ENCODE assay signal across 22 cellular contexts in the genomic region with DNA sequence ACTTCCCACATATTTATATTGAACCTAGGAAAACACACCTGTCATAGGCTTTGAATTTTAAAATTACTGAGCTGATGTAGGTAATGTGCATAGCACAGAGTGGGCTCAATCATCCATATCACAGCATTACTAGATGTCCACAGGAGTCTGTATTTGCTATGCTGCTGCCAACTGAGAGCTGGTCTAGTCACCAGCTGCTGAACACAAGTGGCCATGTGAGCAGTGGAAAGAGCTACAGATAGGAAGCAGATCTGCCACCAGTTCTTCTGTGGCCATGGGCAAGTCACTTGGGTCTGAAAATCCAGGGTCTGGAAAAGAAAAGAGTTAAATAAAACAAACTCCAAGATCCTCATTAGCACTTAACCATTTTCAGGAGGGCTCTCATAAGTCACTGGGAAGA.
DNase-seq lines count a peak whose midpoint lies in the region; ATAC-seq, FAIRE-seq and TF ChIP-seq lines count a peak whose summit lies in the region.
"Had no signal": no experiment of that assay in that cellular context is flagged by ENCODE, and none has a peak within 500 bp of the region (broad histone marks: within the 10 kb centered on the region; RNA-seq: fewer than 3 reads in every experiment).

No MANE protein-coding gene starts in this region.

- DNase-seq in Calu3, result no peak
- peak; percentile 74 for DNase-seq in NCI-H2029 (lab: John Stamatoyannopoulos, UW)
- no peak for DNase-seq in K562 (ENCODE audit: extremely low read depth in 1 of 4, low spot score in 3 of 4)
- DNase-seq in pancreas, result no peak
- no peak for DNase-seq in WTC11 (ENCODE audit: low spot score)
- DNase-seq in stimulated activated CD4-positive, alpha-beta T cell treated with anti-CD3 and anti-CD28 coated beads, Interleukin-1b, Interleukin-23, amount 100 ng/mL, for 48 hours, result no peak
- DNase-seq in H54 (ENCODE audit: insufficient read length, low spot score), result no peak
- DNase-seq: activated CD4-positive, alpha-beta T cell treated with anti-CD3 and anti-CD28 coated beads for 4 hours; activated naive CD4-positive, alpha-beta T cell treated with Interleukin-2 at 50 U/mL for 16 hours; activated T-cell treated with anti-CD3 and anti-CD28 coated beads, Interleukin-2, amount 50 U/mL, for 48 hours; Caco-2; H9; Kasumi-1; psoas muscle; RPMI8226; stimulated activated CD8-positive, alpha-beta memory T cell treated with anti-CD3 and anti-CD28 coated beads, Interleukin-4, amount 100 ng/mL, for 48 hours; upper lobe of right lung had no signal

- H3K36me3 ChIP-seq in K562 (ENCODE audit: control insufficient read depth, insufficient read depth, low read length) (no peaks in the 10 kb centered on the region), pancreas (no peaks in the 10 kb centered on the region)
- H3K36me3 ChIP-seq: BLaER1 treated with 17β-estradiol and CSF1 and Interleukin-3, amounts not matched to agents 10 nM and 100 nM; upper lobe of right lung had no signal

- H3K4me1 Mint-ChIP-seq in Calu3 (ENCODE audit: low read depth, unreplicated experiment) (peaks cover 56% of the 10 kb centered on the region), WTC11 (peaks cover 18% of the 10 kb centered on the region)

- H3K4me1 ChIP-seq in K562 (replicated peaks in 1 of 2; ENCODE audit: control insufficient read depth in 2 of 2, insufficient read depth in 2 of 2, low read length in 2 of 2), result peaks cover 0 to 14% of the 10 kb centered on the region in 2 experiments; a peak in 4 of 5 replicates
- no peaks in the 10 kb centered on the region for H3K4me1 ChIP-seq in pancreas
- H3K4me1 ChIP-seq: BLaER1 treated with 17β-estradiol and CSF1 and Interleukin-3, amounts not matched to agents 10 nM and 100 nM; psoas muscle had no signal

- no peaks in the 10 kb centered on the region for H3K9me3 Mint-ChIP-seq in Calu3 (ENCODE audit: low read depth, unreplicated experiment)
- peaks cover 10% of the 10 kb centered on the region for H3K9me3 Mint-ChIP-seq in WTC11

- TF ChIP-seq RAD21 in K562 (CRISPR knock-in tag; conservative IDR thresholded peaks at IDR 0.05 in 1 of 2, IDR thresholded peaks at IDR 0.05 in 1 of 2), result no peak

- 0 out of 2 replicates have a peak overlapping the region, but pooled peaks have one; percentile 62 for H2AFZ ChIP-seq in K562 (ENCODE audit: low read depth, low read length)

- no peak overlapping the region for H3K4me3 ChIP-seq in K562
- H3K4me3 ChIP-seq in pancreas, result no peak overlapping the region
- H3K4me3 ChIP-seq: BLaER1 treated with 17β-estradiol and CSF1 and Interleukin-3, amounts not matched to agents 10 nM and 100 nM; psoas muscle; upper lobe of right lung had no signal

- intact Hi-C loops in Calu3 (cut with micrococcal nuclease; ENCODE audit: unreplicated experiment), result no loop called here
- intact Hi-C loops in K562 (cut with micrococcal nuclease), result no loop called here
- intact Hi-C loops in pancreas (cut with DNase I), result no loop called here

- BruUV-seq in Calu3 (replicated peaks; lab: Mats Ljungman, UMichigan) (no TSS peak), K562 (replicated peaks; lab: Mats Ljungman, UMichigan) (no TSS peak)

- peaks cover 8% of the 10 kb centered on the region for H3K9me3 ChIP-seq in K562 (replicated peaks; ENCODE audit: control insufficient read depth, insufficient read depth, low read depth, low read length)
- H3K9me3 ChIP-seq in pancreas, result no peaks in the 10 kb centered on the region
- H3K9me3 ChIP-seq: psoas muscle, upper lobe of right lung had no signal

- in situ Hi-C loops in K562 (cut with MboI), result no loop called here

- POLR2A ChIA-PET in K562 (lab: Yijun Ruan, JAX) (no interaction called here), WTC11 (lab: Charles Lee) (interaction anchor here (0.7 kb wide), 1 partner anchor 211 kb away, joined by 3 read pairs; no protein-coding TSS in a partner anchor)

- H3K9ac ChIP-seq in K562 (ENCODE audit: insufficient read depth in 1 of 2, low read depth in 2 of 2, low read length in 2 of 2), result peak overlapping the region in 1 of 2 experiments; percentile 8; a peak in 1 of 4 replicates
- H3K9ac ChIP-seq: BLaER1 treated with 17β-estradiol and CSF1 and Interleukin-3, amounts not matched to agents 10 nM and 100 nM had no signal

- no peaks in the 10 kb centered on the region for H4K20me1 ChIP-seq in K562 (replicated peaks; ENCODE audit: control insufficient read depth, insufficient read depth, low read length)
- H4K20me1 ChIP-seq: BLaER1 treated with 17β-estradiol and CSF1 and Interleukin-3, amounts not matched to agents 10 nM and 100 nM had no signal

- FAIRE-seq in K562 (lab: Jason Lieb, UNC) (no peak), pancreas (lab: Jason Lieb, UNC) (no peak), H54 (lab: Jason Lieb, UNC) (no peak)
- FAIRE-seq: colon, GM12891, islet of Langerhans had no signal

- H3K36me3 Mint-ChIP-seq in Calu3 (ENCODE audit: insufficient read depth, unreplicated experiment) (peaks cover 9% of the 10 kb centered on the region), WTC11 (peaks cover 5% of the 10 kb centered on the region)

- H3K4me3 Mint-ChIP-seq in Calu3 (ENCODE audit: low read depth, unreplicated experiment) (no peak overlapping the region), WTC11 (no peak overlapping the region)
- H3K4me3 Mint-ChIP-seq: H9 had no signal

- TF ChIP-seq POLR2A in K562 (conservative IDR thresholded peaks at IDR 0.05), result no peak
- no peak for TF ChIP-seq POLR2A in H54 (IDR thresholded peaks at IDR 0.05; ENCODE audit: low read depth, low read length)

- H3K27ac Mint-ChIP-seq in Calu3 (ENCODE audit: unreplicated experiment) (peak overlapping the region; percentile 96), WTC11 (no peak overlapping the region)

- TF ChIP-seq CTCF in Calu3 (IDR thresholded peaks at IDR 0.05; ENCODE audit: unreplicated experiment) (no peak), K562 (IDR thresholded peaks at IDR 0.05 in 2 of 3, conservative IDR thresholded peaks at IDR 0.05 in 1 of 3; ENCODE audit: insufficient read depth in 2 of 3, low read depth in 1 of 3, low read length in 3 of 3) (no peak), pancreas (IDR thresholded peaks at IDR 0.05) (no peak), WTC11 (IDR thresholded peaks at IDR 0.05) (no peak)

- H3K4me2 ChIP-seq in K562 (ENCODE audit: insufficient read depth, low read length), result no peak overlapping the region
- H3K4me2 ChIP-seq: BLaER1 treated with 17β-estradiol and CSF1 and Interleukin-3, amounts not matched to agents 10 nM and 100 nM had no signal

- ATAC-seq in K562, result no peak
- ATAC-seq in pancreas, result no peak
- ATAC-seq in WTC11, result no peak
- ATAC-seq in HG03135 (IDR thresholded peaks at IDR 0.05; ENCODE audit: unreplicated experiment), result no peak
- ATAC-seq: psoas muscle, upper lobe of right lung had no signal

- TF ChIP-seq EP300 in K562 (IDR thresholded peaks at IDR 0.05; ENCODE audit: low read length), result no peak

- CTCF ChIA-PET in Calu3 (lab: Charles Lee) (interaction anchor here (1.2 to 3.4 kb wide), 2 partner anchors 34 to 63 kb away, joined by 3 to 21 read pairs; no protein-coding TSS in a partner anchor), K562 (lab: Yijun Ruan, JAX; ENCODE audit: low intra/inter-chr PET ratio) (no interaction called here), WTC11 (lab: Charles Lee) (no interaction called here)

- H3K27me3 Mint-ChIP-seq in Calu3 (ENCODE audit: unreplicated experiment) (no peaks in the 10 kb centered on the region), WTC11 (ENCODE audit: low read depth) (no peaks in the 10 kb centered on the region)

- no peaks in the 10 kb centered on the region for H3K9me1 ChIP-seq in K562 (ENCODE audit: control insufficient read depth, insufficient read depth, low read length)

- H3K79me2 ChIP-seq in K562 (ENCODE audit: control insufficient read depth, insufficient read depth, low read length), result no peaks in the 10 kb centered on the region

- no peak overlapping the region for H3K27ac ChIP-seq in K562 (ENCODE audit: extremely low read depth, low read depth, low read length)
- H3K27ac ChIP-seq in pancreas, result peak overlapping the region in 3 of 4 donors; percentile 35 to 69 (median 57)
- H3K27ac ChIP-seq: BLaER1 treated with 17β-estradiol and CSF1 and Interleukin-3, amounts not matched to agents 10 nM and 100 nM; psoas muscle had no signal

- H3K27me3 ChIP-seq in K562 (ENCODE audit: control insufficient read depth in 2 of 2, insufficient read depth in 2 of 2, low read length in 2 of 2) (no peaks in the 10 kb centered on the region), pancreas (no peaks in the 10 kb centered on the region)
- H3K27me3 ChIP-seq: BLaER1 treated with 17β-estradiol and CSF1 and Interleukin-3, amounts not matched to agents 10 nM and 100 nM; upper lobe of right lung had no signal

TF ChIP-seq in K562, 482 proteins besides CTCF, POLR2A, EP300 and RAD21 (continues in another document):
- TF ChIP-seq U2AF1 (optimal IDR thresholded peaks at IDR 0.05; ENCODE audit: low read depth, low read length) (no peak), RBBP5 (IDR thresholded peaks at IDR 0.05; ENCODE audit: borderline replicate concordance, insufficient read depth, low read length, poor library complexity, severe bottlenecking) (no peak), RFX1 (IDR thresholded peaks at IDR 0.05) (no peak), KLF10 (CRISPR knock-in tag; IDR thresholded peaks at IDR 0.05) (no peak), CBFA2T2 (conservative IDR thresholded peaks at IDR 0.05) (no peak), BRF1 (IDR thresholded peaks at IDR 0.05; ENCODE audit: borderline replicate concordance, extremely low read depth, insufficient read length) (no peak), L3MBTL2 (IDR thresholded peaks at IDR 0.05) (no peak), HSF4 (CRISPR knock-in tag; IDR thresholded peaks at IDR 0.05; ENCODE audit: borderline replicate concordance) (no peak), EP400 (IDR thresholded peaks at IDR 0.05) (no peak)

TF ChIP-seq in WTC11, 78 proteins besides CTCF, POLR2A, EP300 and RAD21:
- TF ChIP-seq TP53 (CRISPR knock-in tag; IDR thresholded peaks at IDR 0.05) (no peak), GRHL2 (CRISPR knock-in tag; IDR thresholded peaks at IDR 0.05; ENCODE audit: insufficient replicate concordance, severe bottlenecking) (no peak)
- TF ChIP-seq, protein P1, sequence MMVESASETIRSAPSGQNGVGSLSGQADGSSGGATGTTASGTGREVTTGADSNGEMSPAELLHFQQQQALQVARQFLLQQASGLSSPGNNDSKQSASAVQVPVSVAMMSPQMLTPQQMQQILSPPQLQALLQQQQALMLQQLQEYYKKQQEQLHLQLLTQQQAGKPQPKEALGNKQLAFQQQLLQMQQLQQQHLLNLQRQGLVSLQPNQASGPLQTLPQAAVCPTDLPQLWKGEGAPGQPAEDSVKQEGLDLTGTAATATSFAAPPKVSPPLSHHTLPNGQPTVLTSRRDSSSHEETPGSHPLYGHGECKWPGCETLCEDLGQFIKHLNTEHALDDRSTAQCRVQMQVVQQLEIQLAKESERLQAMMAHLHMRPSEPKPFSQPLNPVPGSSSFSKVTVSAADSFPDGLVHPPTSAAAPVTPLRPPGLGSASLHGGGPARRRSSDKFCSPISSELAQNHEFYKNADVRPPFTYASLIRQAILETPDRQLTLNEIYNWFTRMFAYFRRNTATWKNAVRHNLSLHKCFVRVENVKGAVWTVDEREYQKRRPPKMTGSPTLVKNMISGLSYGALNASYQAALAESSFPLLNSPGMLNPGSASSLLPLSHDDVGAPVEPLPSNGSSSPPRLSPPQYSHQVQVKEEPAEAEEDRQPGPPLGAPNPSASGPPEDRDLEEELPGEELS (CRISPR knock-in tag; IDR thresholded peaks at IDR 0.05), result no peak
TF ChIP-seq in WTC11: peak in this region for 0.
